Comparison of ENCODE assay signal across 12 cellular contexts in genomic region chr6:35988047-35988446, GRCh38. TPM values are rescaled to one million over a fixed set of nuclear protein-coding genes. Genes with fewer than 3 reads are reported as not detected.
"Had no signal": no experiment of that assay in that cellular context is flagged by ENCODE, and none has a peak within 500 bp of the region (broad histone marks: within the 10 kb centered on the region; RNA-seq: fewer than 3 reads in every experiment).

No MANE protein-coding gene starts in this region.

RNA-seq across cellular contexts. Expression of gene SLC26A8, which starts 36.4 kb away (rescaled TPM):
- total RNA-seq: activated naive CD4-positive, alpha-beta T cell treated with anti-CD3 and anti-CD28 coated beads for 36 hours; activated naive CD8-positive, alpha-beta T cell treated with anti-CD3 and anti-CD28 coated beads, Interleukin-2, amount 10 ng/mL, durations not matched to agents 7 days and 5 days; activated T-cell treated with anti-CD3 and anti-CD28 coated beads, Interleukin-2, amount 50 U/mL, for 4 hours; activated T-helper 1 cell treated with anti-CD3 and anti-CD28 coated beads, Interleukin-12 subunit alpha, Interleukin-12 subunit beta, Interleukin-2, Interleukin-4 antibody, amounts not matched to agents 30 ng/mL and 10 ng/mL and 1 ng/mL, durations not matched to agents 14 hours and 24 hours and 36 hours; activated T-helper 17 cell treated with anti-CD3 and anti-CD28 coated beads, Interleukin-2, amount 50 U/mL, for 72 hours; activated T-helper 2 cell treated with anti-CD3 and anti-CD28 coated beads, Interferon-gamma antibody, Interleukin-2, Interleukin-4, amounts not matched to agents 10 μg/mL and 5 μg/mL and 100 μg/mL, durations not matched to agents 14 hours and 24 hours and 36 hours; ascending aorta; astrocyte; body of pancreas; bronchial epithelial cell; cardiac muscle cell had no signal
- polyA plus RNA-seq: aorta had no signal
